Comparison of ENCODE assay signal across 8 cellular contexts in genomic region chr7:73157157-73157661, GRCh38.
A peak's percentile ranks its signal among the peaks of the same experiment; 100 is the strongest.
DNase-seq lines count a peak whose midpoint lies in the region; ATAC-seq, FAIRE-seq and TF ChIP-seq lines count a peak whose summit lies in the region.
"Not testable (repeated sequence)": the region's sequence is repeated elsewhere in the genome, so short reads cannot be mapped to it uniquely, and the experiment has no call there.

No MANE protein-coding gene starts in this region.

- not testable (repeated sequence) for H3K27ac ChIP-seq in HCT116 (ENCODE audit: low read depth, low read length); body of pancreas; HepG2 (ENCODE audit: extremely low read length, insufficient read depth, low read length); psoas muscle; gastrocnemius medialis
- H3K27ac ChIP-seq in PC-9, result 0 out of 2 replicates have a peak overlapping the region, but pooled peaks have one; percentile 39

- H2AFZ ChIP-seq in HCT116 (ENCODE audit: low read depth, low read length, poor library complexity, severe bottlenecking); PC-9; HepG2 (ENCODE audit: low read length): not testable (repeated sequence)

- not testable (repeated sequence) for H3K36me3 ChIP-seq in HCT116 (ENCODE audit: control insufficient read depth in 1 of 2, insufficient read depth in 2 of 2, low read length in 2 of 2); PC-9 (ENCODE audit: low read depth); body of pancreas (replicated peaks in 1 of 2; ENCODE audit: insufficient read depth in 1 of 2, low read depth in 2 of 2); HepG2 (replicated peaks in 1 of 2; ENCODE audit: control insufficient read depth in 1 of 2, insufficient read depth in 2 of 2, low read length in 2 of 2); mucosa of descending colon (ENCODE audit: low read depth); psoas muscle (ENCODE audit: insufficient read depth in 1 of 2, low read depth in 1 of 2); gastrocnemius medialis

- H3K4me2 ChIP-seq in HCT116 (ENCODE audit: low read length); PC-9; HepG2 (ENCODE audit: low read depth, low read length): not testable (repeated sequence)

- RAD21 ChIA-PET in HCT116 (lab: Charles Lee; ENCODE audit: low non-redundant PET in 1 of 2, low total read pairs in 2 of 2, uncharacterized antibody in 2 of 2, unreplicated experiment in 2 of 2), result not testable (repeated sequence)

- not testable (repeated sequence) for H3F3A ChIP-seq in PC-9 (ENCODE audit: insufficient read depth, low read depth)

- no CpG with 5 or more reads among the region's 9 CpGs for WGBS in body of pancreas, 2 donors
- no CpG with 5 or more reads among the region's 9 CpGs for WGBS in HepG2 (ENCODE audit: low lambda C conversion rate)
- 95% methylated on average over 1 of the region's 9 CpGs; no CpG with 5 or more reads in 2 of the 3 donors for WGBS in psoas muscle, 3 donors

- not testable (repeated sequence) for TF ChIP-seq RAD21 in HCT116 (IDR thresholded peaks at IDR 0.05; ENCODE audit: low read depth); HepG2 (CRISPR knock-in tag; IDR thresholded peaks at IDR 0.05)

- not testable (repeated sequence) for H3K9me3 ChIP-seq in HCT116 (ENCODE audit: control insufficient read depth in 1 of 2, insufficient read depth in 1 of 2, low read depth in 1 of 2, low read length in 2 of 2); PC-9 (ENCODE audit: insufficient read depth, low read depth); body of pancreas; HepG2 (ENCODE audit: low read length); mucosa of descending colon; psoas muscle; gastrocnemius medialis

- intact Hi-C loops in HCT116 (cut with micrococcal nuclease); PC-9 (cut with micrococcal nuclease; ENCODE audit: unreplicated experiment); body of pancreas (cut with DNase I); HepG2 (cut with micrococcal nuclease; ENCODE audit: unreplicated experiment); mucosa of descending colon (cut with DNase I, micrococcal nuclease); psoas muscle (cut with DNase I); gastrocnemius medialis (cut with DNase I; ENCODE audit: low total_unique reads): not testable (repeated sequence)

- not testable (repeated sequence) for H3K9ac ChIP-seq in HCT116 (ENCODE audit: low read length); HepG2 (ENCODE audit: insufficient read depth, low read depth, low read length)

- not testable (repeated sequence) for H4K20me1 ChIP-seq in HCT116 (ENCODE audit: insufficient read depth); PC-9 (ENCODE audit: insufficient read depth); HepG2 (ENCODE audit: insufficient read depth, low read length)

- POLR2A ChIA-PET in HCT116 (lab: Charles Lee); PC-9 (lab: Charles Lee; ENCODE audit: unreplicated experiment); HepG2 (lab: Yijun Ruan, JAX): not testable (repeated sequence)

- not testable (repeated sequence) for DNase-seq in HCT116 (ENCODE audit: low read depth, low spot score); PC-9; RCC 7860 (ENCODE audit: low spot score); body of pancreas; HepG2 (ENCODE audit: low spot score); mucosa of descending colon; psoas muscle; gastrocnemius medialis

- ATAC-seq in HCT116, result peak; percentile 43
- peak; percentile 25 for ATAC-seq in body of pancreas
- peak; percentile 72 for ATAC-seq in HepG2
- peak; percentile 26 for ATAC-seq in mucosa of descending colon
- peak in 3 of 4 donors; percentile 25 to 54 (median 35) for ATAC-seq in psoas muscle
- peak; percentile 26 to 58 for ATAC-seq in gastrocnemius medialis

- TF ChIP-seq CTCF in HCT116 (IDR thresholded peaks at IDR 0.05 in 2 of 3, conservative IDR thresholded peaks at IDR 0.05 in 1 of 3; ENCODE audit: borderline replicate concordance in 1 of 3, insufficient read depth in 1 of 3, low read depth in 2 of 3, low read length in 2 of 3); PC-9 (conservative IDR thresholded peaks at IDR 0.05); body of pancreas (IDR thresholded peaks at IDR 0.05); HepG2 (CRISPR knock-in tag; IDR thresholded peaks at IDR 0.05); mucosa of descending colon (IDR thresholded peaks at IDR 0.05); psoas muscle (IDR thresholded peaks at IDR 0.05); gastrocnemius medialis (IDR thresholded peaks at IDR 0.05 in 4 of 5, conservative IDR thresholded peaks at IDR 0.05 in 1 of 5): not testable (repeated sequence)

- CTCF ChIA-PET in HCT116 (lab: Charles Lee); PC-9 (lab: Charles Lee); HepG2 (lab: Yijun Ruan, JAX; ENCODE audit: low intra/inter-chr PET ratio, low total read pairs): not testable (repeated sequence)

- not testable (repeated sequence) for H3K9me2 ChIP-seq in HCT116 (ENCODE audit: insufficient read depth); PC-9 (ENCODE audit: insufficient read depth)

- H3K4me1 ChIP-seq in HCT116 (ENCODE audit: control insufficient read depth in 1 of 2, insufficient read depth in 2 of 2, low read length in 2 of 2); PC-9 (replicated peaks; ENCODE audit: insufficient read depth); body of pancreas; HepG2 (ENCODE audit: insufficient read depth, low read length); mucosa of descending colon (ENCODE audit: low read depth); psoas muscle; gastrocnemius medialis: not testable (repeated sequence)

- FAIRE-seq in RCC 7860 (lab: Jason Lieb, UNC), result peak; percentile 25
- not testable (repeated sequence) for FAIRE-seq in HepG2 (lab: Jason Lieb, UNC)

- not testable (repeated sequence) for H3K4me3 ChIP-seq in HCT116 (replicated peaks in 1 of 2; ENCODE audit: low read depth in 1 of 2, low read length in 2 of 2); PC-9; body of pancreas; HepG2 (replicated peaks in 1 of 3; ENCODE audit: insufficient read depth in 1 of 3, low read depth in 2 of 3, low read length in 3 of 3); mucosa of descending colon; psoas muscle; gastrocnemius medialis

- H3K79me2 ChIP-seq in HCT116 (ENCODE audit: insufficient read depth, low read length); PC-9 (ENCODE audit: low read depth); HepG2 (ENCODE audit: insufficient read depth, low read length): not testable (repeated sequence)

- not testable (repeated sequence) for H3K27me3 ChIP-seq in HCT116 (ENCODE audit: insufficient read depth, low read length); PC-9 (ENCODE audit: insufficient read depth, low read depth); body of pancreas; HepG2 (ENCODE audit: control insufficient read depth in 1 of 2, insufficient read depth in 2 of 2, low read length in 2 of 2); psoas muscle (ENCODE audit: insufficient read depth in 3 of 3, low read length in 2 of 3); gastrocnemius medialis

- TF ChIP-seq EP300 in HepG2 (IDR thresholded peaks at IDR 0.05; ENCODE audit: low read depth in 2 of 2, low read length in 2 of 2); HepG2 (CRISPR knock-in tag; IDR thresholded peaks at IDR 0.05; ENCODE audit: borderline replicate concordance): not testable (repeated sequence)

- in situ Hi-C loops in HepG2 (cut with HindIII; ENCODE audit: extremely low pct_ligation_motif_present, low pct_unique_long_range_greater_than_20kb); gastrocnemius medialis (cut with MboI; ENCODE audit: low sequenced_read_pairs in 4 of 4): not testable (repeated sequence)

- TF ChIP-seq POLR2A in HCT116 (IDR thresholded peaks at IDR 0.05; ENCODE audit: borderline replicate concordance, extremely low read depth, insufficient read depth, insufficient read length); body of pancreas (IDR thresholded peaks at IDR 0.05); HepG2 (IDR thresholded peaks at IDR 0.05; ENCODE audit: insufficient read depth in 1 of 2, low read depth in 2 of 2, low read length in 2 of 2); gastrocnemius medialis (IDR thresholded peaks at IDR 0.05): not testable (repeated sequence)

- not testable (repeated sequence) for BruUV-seq in HCT116 (replicated peaks; lab: Mats Ljungman, UMichigan); HepG2 (replicated peaks; lab: Mats Ljungman, UMichigan)
- BruUV-seq in PC-9 (replicated peaks; lab: Mats Ljungman, UMichigan), result TSS peak; percentile 1
